Comparison of ENCODE assay signal across 1 cellular context in genomic region chr17:44070455-44071197, GRCh38.
TF ChIP-seq lines count a peak whose summit lies in the region.

Gene G6PC3, plus strand, starts transcription at chr17:44070735. Its CDS starts 231 bp downstream, at chr17:44070966.

TF ChIP-seq in GM23338, 12 proteins besides CTCF, POLR2A, EP300 and RAD21 (continued from another document):
- TF ChIP-seq ZNF462 (CRISPR knock-in tag; IDR thresholded peaks at IDR 0.05) (no peak), CREB1 (CRISPR knock-in tag; IDR thresholded peaks at IDR 0.05; ENCODE audit: low read depth) (peak; percentile 46), POLR2AphosphoS5 (IDR thresholded peaks at IDR 0.05; ENCODE audit: low read depth) (peak; percentile 95), ETS1 (IDR thresholded peaks at IDR 0.05) (0 out of 2 replicates have a peak, but pooled peaks have one; percentile 42)
TF ChIP-seq in GM23338: peak in this region for 4.
